ENCODE assay signal across 1 cellular context in genomic region chr1:36653850-36654249, GRCh38.
TF ChIP-seq lines count a peak whose summit lies in the region.

No MANE protein-coding gene starts in this region.

TF ChIP-seq in WTC11, 78 proteins besides CTCF, POLR2A, EP300 and RAD21 (continued from another document):
- TF ChIP-seq E2F1 (CRISPR knock-in tag; IDR thresholded peaks at IDR 0.05) (no peak), CREM (CRISPR knock-in tag; IDR thresholded peaks at IDR 0.05) (no peak), ZMAT4 (CRISPR knock-in tag; IDR thresholded peaks at IDR 0.05) (no peak), ZNF281 (CRISPR knock-in tag; IDR thresholded peaks at IDR 0.05) (no peak), JAZF1 (CRISPR knock-in tag; IDR thresholded peaks at IDR 0.05) (no peak), ZNF671 (CRISPR knock-in tag; IDR thresholded peaks at IDR 0.05) (no peak), JUN (CRISPR knock-in tag; IDR thresholded peaks at IDR 0.05) (no peak), NR2C2 (CRISPR knock-in tag; IDR thresholded peaks at IDR 0.05) (no peak), ZNF317 (CRISPR knock-in tag; IDR thresholded peaks at IDR 0.05; ENCODE audit: borderline replicate concordance, low read depth) (no peak), ZNF121 (CRISPR knock-in tag; IDR thresholded peaks at IDR 0.05) (no peak)
